ENCODE assay signal across 8 cellular contexts in genomic region chr18:3412528-3412927, GRCh38. TPM values are rescaled to one million over a fixed set of nuclear protein-coding genes. Genes with fewer than 3 reads are reported as not detected.
DNase-seq lines count a peak whose midpoint lies in the region; ATAC-seq and TF ChIP-seq lines count a peak whose summit lies in the region.
"Not testable (repeated sequence)": the region's sequence is repeated elsewhere in the genome, so short reads cannot be mapped to it uniquely, and the experiment has no call there.

No MANE protein-coding gene starts in this region.

- TF ChIP-seq CTCF in epithelial cell of esophagus (IDR thresholded peaks at IDR 0.05; ENCODE audit: insufficient read depth, low read depth, low read length, missing control alignments), result not testable (repeated sequence)

- not testable (repeated sequence) for H3K36me3 Mint-ChIP-seq in activated naive CD4-positive, alpha-beta T cell treated with anti-CD3 and anti-CD28 coated beads, Interleukin-2, amount 50 U/mL, for 72 hours

- H3K36me3 ChIP-seq in mucosa of stomach (ENCODE audit: control insufficient read depth, insufficient read depth, low read length), result not testable (repeated sequence)

- ATAC-seq in activated naive CD4-positive, alpha-beta T cell treated with anti-CD3 and anti-CD28 coated beads, Interleukin-2, amount 50 U/mL, for 72 hours, result peak; percentile 92 to 98

- H3K4me1 ChIP-seq in mucosa of stomach (ENCODE audit: control insufficient read depth, insufficient read depth, low read length), result peaks cover 10% of the 10 kb centered on the region

- not testable (repeated sequence) for H3K27me3 ChIP-seq in mucosa of stomach (ENCODE audit: control insufficient read depth, insufficient read depth, low read length)

- H3K27ac Mint-ChIP-seq in activated naive CD4-positive, alpha-beta T cell treated with anti-CD3 and anti-CD28 coated beads, Interleukin-2, amount 50 U/mL, for 72 hours, result peak overlapping the region in 1 of 2 donors; percentile 80

- not testable (repeated sequence) for H3K9me3 ChIP-seq in mucosa of stomach (ENCODE audit: control insufficient read depth, low read length)

- H3K9me3 Mint-ChIP-seq in activated naive CD4-positive, alpha-beta T cell treated with anti-CD3 and anti-CD28 coated beads, Interleukin-2, amount 50 U/mL, for 72 hours, result not testable (repeated sequence)

- peak overlapping the region; percentile 59 for H3K9ac ChIP-seq in mucosa of stomach (ENCODE audit: low read length)

- peak; percentile 86 for DNase-seq in A172 (ENCODE audit: low spot score)
- peak; percentile 39 for DNase-seq in H4 (ENCODE audit: low spot score)
- DNase-seq in NCI-H69 (lab: John Stamatoyannopoulos, UW), result peak; percentile 15
- peak; percentile 71 for DNase-seq in activated CD4-positive, alpha-beta T cell treated with anti-CD3 and anti-CD28 coated beads for 48 hours
- peak; percentile 16 to 62 for DNase-seq in activated naive CD4-positive, alpha-beta T cell treated with anti-CD3 and anti-CD28 coated beads, Interleukin-2, amount 50 U/mL, for 72 hours (ENCODE audit: low spot score in 2 of 2)
- DNase-seq in epithelial cell of esophagus (ENCODE audit: low read depth), result peak; percentile 96
- peak; percentile 49 for DNase-seq in stimulated activated CD4-positive, alpha-beta T cell treated with anti-CD3 and anti-CD28 coated beads, Interleukin-4, amount 100 ng/mL, for 24 hours

- H3K4me3 ChIP-seq in epithelial cell of esophagus (ENCODE audit: low read length); mucosa of stomach (ENCODE audit: low read length): not testable (repeated sequence)

RNA-seq across cellular contexts. Expression of gene TGIF1, which starts 37.4 kb away (rescaled TPM):
- total RNA-seq in A172 (2014; rRNA removed; shearing (Covaris generic)), result 101 and 103 TPM in 2 replicates
- 126 and 127 TPM in 2 replicates for total RNA-seq in H4 (2014; rRNA removed; shearing (Covaris generic))
- total RNA-seq in activated naive CD4-positive, alpha-beta T cell treated with anti-CD3 and anti-CD28 coated beads, Interleukin-2, amount 50 U/mL, for 72 hours, result 100 to 1,000 TPM in 1 of 2 donors, 10 to 100 TPM in 1; 36.1 to 101 TPM

Comparison
In these comparisons a context has a peak if more than half of its experiments do, and no peak if none do; other contexts are left out.
1. DNase-seq: peak in every context shown above with its lines; median percentile 96 in epithelial cell of esophagus; 86 in A172; 71 in activated CD4-positive, alpha-beta T cell treated with anti-CD3 and anti-CD28 coated beads for 48 hours; 49 in stimulated activated CD4-positive, alpha-beta T cell treated with anti-CD3 and anti-CD28 coated beads, Interleukin-4, amount 100 ng/mL, for 24 hours; 39 in H4; 39 in activated naive CD4-positive, alpha-beta T cell treated with anti-CD3 and anti-CD28 coated beads, Interleukin-2, amount 50 U/mL, for 72 hours; 15 in NCI-H69.